ENCODE assay signal across 31 cellular contexts in genomic region chr12:24944598-24944975, GRCh38. TPM values are rescaled to one million over a fixed set of nuclear protein-coding genes. Genes with fewer than 3 reads are reported as not detected.
A peak's percentile ranks its signal among the peaks of the same experiment; 100 is the strongest.
DNase-seq lines count a peak whose midpoint lies in the region; ATAC-seq, FAIRE-seq and TF ChIP-seq lines count a peak whose summit lies in the region.
"Had no signal": no experiment of that assay in that cellular context is flagged by ENCODE, and none has a peak within 500 bp of the region (broad histone marks: within the 10 kb centered on the region; RNA-seq: fewer than 3 reads in every experiment).

No MANE protein-coding gene starts in this region.

- ATAC-seq in K562 (no peak), GM18858 (IDR thresholded peaks at IDR 0.05; ENCODE audit: unreplicated experiment) (no peak), GM21576 (IDR thresholded peaks at IDR 0.05; ENCODE audit: unreplicated experiment) (no peak)
- ATAC-seq in stimulated activated naive CD8-positive, alpha-beta T cell treated with anti-CD3 and anti-CD28 coated beads, Interleukin-15, amount 100 ng/mL, for 72 hours, result no peak
- ATAC-seq: effector memory CD8-positive, alpha-beta T cell; esophagus mucosa; left lobe of liver; Panc1 had no signal

- no peak for TF ChIP-seq EP300 in K562 (IDR thresholded peaks at IDR 0.05; ENCODE audit: low read length)

- H3K9me3 ChIP-seq in BLaER1 treated with 17β-estradiol and CSF1 and Interleukin-3, amounts not matched to agents 10 nM and 100 nM (replicated peaks in 1 of 11), result no peaks in the 10 kb centered on the region
- no peaks in the 10 kb centered on the region for H3K9me3 ChIP-seq in Loucy (ENCODE audit: insufficient read depth, low read depth, low read length)
- no peaks in the 10 kb centered on the region for H3K9me3 ChIP-seq in K562 (replicated peaks; ENCODE audit: control insufficient read depth, insufficient read depth, low read depth, low read length)
- H3K9me3 ChIP-seq: thyroid gland, vagina had no signal

- FAIRE-seq in K562 (lab: Jason Lieb, UNC), result no peak
- FAIRE-seq: G401.6, islet of Langerhans had no signal

- peak overlapping the region in 1 of 10 experiments; percentile 3; a peak in 1 of 20 replicates for H3K4me3 ChIP-seq in BLaER1 treated with 17β-estradiol and CSF1 and Interleukin-3, amounts not matched to agents 10 nM and 100 nM
- peak overlapping the region; percentile 93 for H3K4me3 ChIP-seq in Loucy (ENCODE audit: low read length, poor library complexity, severe bottlenecking)
- no peak overlapping the region for H3K4me3 ChIP-seq in K562
- H3K4me3 ChIP-seq: thyroid gland, vagina had no signal

- no peak for TF ChIP-seq CTCF in Loucy (conservative IDR thresholded peaks at IDR 0.05; ENCODE audit: low read length)
- TF ChIP-seq CTCF in K562 (IDR thresholded peaks at IDR 0.05 in 2 of 3, conservative IDR thresholded peaks at IDR 0.05 in 1 of 3; ENCODE audit: insufficient read depth in 2 of 3, low read depth in 1 of 3, low read length in 3 of 3), result no peak; a peak in 1 of 6 replicates
- no peak for TF ChIP-seq CTCF in osteocyte (IDR thresholded peaks at IDR 0.05)

- in situ Hi-C loops in K562 (cut with MboI), result no loop called here

- H3K27ac ChIP-seq in BLaER1 treated with 17β-estradiol and CSF1 and Interleukin-3, amounts not matched to agents 10 nM and 100 nM, result peak overlapping the region in 5 of 11 experiments; percentile 10 to 96 (median 91); a peak in 6 of 22 replicates
- peak overlapping the region; percentile 90 for H3K27ac ChIP-seq in K562 (ENCODE audit: extremely low read depth, low read depth, low read length)
- H3K27ac ChIP-seq: C4-2B, thyroid gland, vagina, WERI-Rb-1 had no signal

- H3K4me1 Mint-ChIP-seq in osteocyte (ENCODE audit: unreplicated experiment), result peaks cover 56% of the 10 kb centered on the region
- H3K4me1 Mint-ChIP-seq in stimulated activated naive CD8-positive, alpha-beta T cell treated with anti-CD3 and anti-CD28 coated beads, Interleukin-15, amount 100 ng/mL, for 72 hours, result peaks cover 37% of the 10 kb centered on the region

- H3K9me2 ChIP-seq in Loucy (replicated peaks; ENCODE audit: low read depth, low read length), result no peaks in the 10 kb centered on the region

- peaks cover 27 to 67% (median 50%) of the 10 kb centered on the region in 10 experiments for H3K4me1 ChIP-seq in BLaER1 treated with 17β-estradiol and CSF1 and Interleukin-3, amounts not matched to agents 10 nM and 100 nM
- H3K4me1 ChIP-seq in Loucy (ENCODE audit: insufficient read depth, low read length, poor library complexity, severe bottlenecking) (peaks cover 65% of the 10 kb centered on the region), K562 (replicated peaks in 1 of 2; ENCODE audit: control insufficient read depth in 2 of 2, insufficient read depth in 2 of 2, low read length in 2 of 2) (peaks cover 14 to 35% of the 10 kb centered on the region in 2 experiments)

- H3K9ac ChIP-seq in BLaER1 treated with 17β-estradiol and CSF1 and Interleukin-3, amounts not matched to agents 10 nM and 100 nM, result no peak overlapping the region
- H3K9ac ChIP-seq in Loucy (ENCODE audit: low read depth, low read length, poor library complexity, severe bottlenecking) (peak overlapping the region; percentile 97), K562 (ENCODE audit: insufficient read depth in 1 of 2, low read depth in 2 of 2, low read length in 2 of 2) (peak overlapping the region in 1 of 2 experiments; percentile 94; a peak in 2 of 4 replicates)

- no peaks in the 10 kb centered on the region for H3K9me1 ChIP-seq in K562 (ENCODE audit: control insufficient read depth, insufficient read depth, low read length)

- POLR2A ChIA-PET in K562 (lab: Yijun Ruan, JAX), result interaction anchor here (1.3 kb wide), 2 partner anchors 10 to 11 kb away, joined by 4 read pairs; no protein-coding TSS in a partner anchor

- CTCF ChIA-PET in K562 (lab: Yijun Ruan, JAX; ENCODE audit: low intra/inter-chr PET ratio), result no interaction called here

- H3K4me3 Mint-ChIP-seq in osteocyte (ENCODE audit: unreplicated experiment), result no peak overlapping the region
- H3K4me3 Mint-ChIP-seq in stimulated activated naive CD8-positive, alpha-beta T cell treated with anti-CD3 and anti-CD28 coated beads, Interleukin-15, amount 100 ng/mL, for 72 hours, result no peak overlapping the region
- H3K4me3 Mint-ChIP-seq: activated CD4-positive, alpha-beta T cell treated with anti-CD3 and anti-CD28 coated beads, Interleukin-2, amount 10 ng/mL, durations not matched to agents 7 days and 5 days; activated naive CD8-positive, alpha-beta T cell treated with anti-CD3 and anti-CD28 coated beads, Interleukin-2, amount 10 ng/mL, durations not matched to agents 7 days and 5 days; effector memory CD8-positive, alpha-beta T cell had no signal

- peak overlapping the region; percentile 29 to 93 (median 84); a peak in 20 of 22 replicates for H3K4me2 ChIP-seq in BLaER1 treated with 17β-estradiol and CSF1 and Interleukin-3, amounts not matched to agents 10 nM and 100 nM
- H3K4me2 ChIP-seq in Loucy (ENCODE audit: low read depth, low read length, poor library complexity, severe bottlenecking) (peak overlapping the region; percentile 78), K562 (ENCODE audit: insufficient read depth, low read length) (peak overlapping the region; percentile 65)

- 83% methylated on average over 2 of the region's 2 CpGs for WGBS in K562 (ENCODE audit: insufficient coverage, low coverage, missing lambda C conversion rate)

- H3K27me3 Mint-ChIP-seq in osteocyte (ENCODE audit: unreplicated experiment), result no peaks in the 10 kb centered on the region
- peaks cover 19% of the 10 kb centered on the region for H3K27me3 Mint-ChIP-seq in stimulated activated naive CD8-positive, alpha-beta T cell treated with anti-CD3 and anti-CD28 coated beads, Interleukin-15, amount 100 ng/mL, for 72 hours

- no peaks in the 10 kb centered on the region for H3K27me3 ChIP-seq in BLaER1 treated with 17β-estradiol and CSF1 and Interleukin-3, amounts not matched to agents 10 nM and 100 nM
- H3K27me3 ChIP-seq in Loucy (ENCODE audit: insufficient read depth, low read length, poor library complexity, severe bottlenecking), result no peaks in the 10 kb centered on the region
- H3K27me3 ChIP-seq in K562 (ENCODE audit: control insufficient read depth in 2 of 2, insufficient read depth in 2 of 2, low read length in 2 of 2), result no peaks in the 10 kb centered on the region
- H3K27me3 ChIP-seq: thyroid gland, vagina had no signal

- H3F3A ChIP-seq in Loucy (ENCODE audit: low read depth), result no peaks in the 10 kb centered on the region; the same call in 1 of the 2 replicates

- H3K79me2 ChIP-seq in Loucy (ENCODE audit: insufficient read depth, low read length) (peaks cover 93% of the 10 kb centered on the region), K562 (ENCODE audit: control insufficient read depth, insufficient read depth, low read length) (peaks cover 98% of the 10 kb centered on the region)

- H3K9me3 Mint-ChIP-seq in osteocyte (ENCODE audit: unreplicated experiment), result no peaks in the 10 kb centered on the region
- H3K9me3 Mint-ChIP-seq in stimulated activated naive CD8-positive, alpha-beta T cell treated with anti-CD3 and anti-CD28 coated beads, Interleukin-15, amount 100 ng/mL, for 72 hours, result no peaks in the 10 kb centered on the region
- H3K9me3 Mint-ChIP-seq: activated CD4-positive, alpha-beta T cell treated with anti-CD3 and anti-CD28 coated beads, Interleukin-2, amount 10 ng/mL, durations not matched to agents 7 days and 5 days; activated naive CD8-positive, alpha-beta T cell treated with anti-CD3 and anti-CD28 coated beads, Interleukin-2, amount 10 ng/mL, durations not matched to agents 7 days and 5 days; effector memory CD8-positive, alpha-beta T cell had no signal

- H2AFZ ChIP-seq in Loucy (ENCODE audit: low read length), result no peak overlapping the region
- H2AFZ ChIP-seq in K562 (ENCODE audit: low read depth, low read length), result no peak overlapping the region

- DNase-seq in K562 (ENCODE audit: extremely low read depth in 1 of 4, low spot score in 3 of 4) (no peak), osteocyte (ENCODE audit: extremely low spot score, unreplicated experiment) (no peak)
- DNase-seq in stimulated activated naive CD8-positive, alpha-beta T cell treated with anti-CD3 and anti-CD28 coated beads, Interleukin-15, amount 100 ng/mL, for 72 hours, result no peak
- DNase-seq: activated CD4-positive, alpha-beta T cell treated with anti-CD3 and anti-CD28 coated beads, Interleukin-2, amount 10 ng/mL, durations not matched to agents 7 days and 5 days; activated effector memory CD4-positive, alpha-beta T cell treated with anti-CD3 and anti-CD28 coated beads, Interleukin-2, amount 50 U/mL, for 16 hours; activated naive CD8-positive, alpha-beta T cell treated with anti-CD3 and anti-CD28 coated beads, Interleukin-2, amount 10 ng/mL, durations not matched to agents 7 days and 5 days; central memory CD4-positive, alpha-beta T cell; COR-L47; effector memory CD8-positive, alpha-beta T cell; Karpas-422; MV-4-11; NCI-H1436; NCI-H2081; NCI-H226; NCI-H526 treated with DMSO at 0.1 percent for 48 hours; Right ventricle myocardium superior; SW 1271; T1000; thyroid gland; WERI-Rb-1 had no signal

- TF ChIP-seq RAD21 in K562 (CRISPR knock-in tag; conservative IDR thresholded peaks at IDR 0.05 in 1 of 2, IDR thresholded peaks at IDR 0.05 in 1 of 2), result no peak

- H3K36me3 Mint-ChIP-seq in osteocyte (ENCODE audit: unreplicated experiment), result peaks cover 22% of the 10 kb centered on the region

- peaks cover 0 to 65% (median 39%) of the 10 kb centered on the region in 11 experiments; a peak in 13 of 22 replicates for H4K20me1 ChIP-seq in BLaER1 treated with 17β-estradiol and CSF1 and Interleukin-3, amounts not matched to agents 10 nM and 100 nM
- H4K20me1 ChIP-seq in Loucy (ENCODE audit: insufficient read depth, low read length, poor library complexity, severe bottlenecking) (peaks cover 48% of the 10 kb centered on the region), K562 (replicated peaks; ENCODE audit: control insufficient read depth, insufficient read depth, low read length) (peaks cover 10% of the 10 kb centered on the region; the same call in 1 of the 2 replicates)

- TF ChIP-seq POLR2A in K562 (conservative IDR thresholded peaks at IDR 0.05), result no peak

- no TSS peak for BruUV-seq in K562 (replicated peaks; lab: Mats Ljungman, UMichigan)

- peak overlapping the region; percentile 95 for H3K27ac Mint-ChIP-seq in osteocyte (ENCODE audit: unreplicated experiment)
- H3K27ac Mint-ChIP-seq in stimulated activated naive CD8-positive, alpha-beta T cell treated with anti-CD3 and anti-CD28 coated beads, Interleukin-15, amount 100 ng/mL, for 72 hours, result no peak overlapping the region
- H3K27ac Mint-ChIP-seq: activated CD4-positive, alpha-beta T cell treated with anti-CD3 and anti-CD28 coated beads, Interleukin-2, amount 10 ng/mL, durations not matched to agents 7 days and 5 days; activated naive CD8-positive, alpha-beta T cell treated with anti-CD3 and anti-CD28 coated beads, Interleukin-2, amount 10 ng/mL, durations not matched to agents 7 days and 5 days; effector memory CD8-positive, alpha-beta T cell had no signal

- H3K36me3 ChIP-seq in BLaER1 treated with 17β-estradiol and CSF1 and Interleukin-3, amounts not matched to agents 10 nM and 100 nM, result peaks cover 9 to 62% (median 57%) of the 10 kb centered on the region in 11 experiments; a peak in 21 of 22 replicates
- H3K36me3 ChIP-seq in Loucy (ENCODE audit: insufficient read depth, low read length), result no peaks in the 10 kb centered on the region
- peaks cover 60% of the 10 kb centered on the region for H3K36me3 ChIP-seq in K562 (ENCODE audit: control insufficient read depth, insufficient read depth, low read length)
- H3K36me3 ChIP-seq: thyroid gland, vagina, WERI-Rb-1 had no signal

- intact Hi-C loops in K562 (cut with micrococcal nuclease), result loop anchor here (10.0 kb wide), 1 partner anchor 250 kb away; no protein-coding TSS in a partner anchor

RNA-seq across cellular contexts. Expression of gene BCAT1, which starts 4.3 kb away (rescaled TPM):
- total RNA-seq in K562 (2011; cell fraction: chromatin; rRNA removed; ENCODE audit: low replicate concordance), result 53.5 and 124 TPM in 2 replicates
- 33.0 and 49.7 TPM in 2 replicates for total RNA-seq in K562 (2011; cell fraction: nucleolus; rRNA removed)
- 127 and 193 TPM in 2 replicates for total RNA-seq in K562 (2011; cell fraction: nucleoplasm; rRNA removed)
- total RNA-seq in K562 (2014; rRNA removed), result 79.4 and 81.9 TPM in 2 replicates
- 130 and 155 TPM in 2 replicates for total RNA-seq in K562 (2014; rRNA removed; fragmentation: Illumina TruSeq; extraction: Trizol)
- 64.9 and 68.6 TPM in 2 replicates for total RNA-seq in K562 (2015; rRNA removed; fragmentation: Illumina TruSeq; extraction: Trizol)
- total RNA-seq in K562 (2021), result 154 and 157 TPM in 2 replicates
- polyA plus RNA-seq in K562 (2011; rRNA removed), result 58.8 and 59.1 TPM in 2 replicates
- 28.1 and 58.5 TPM in 2 replicates for polyA plus RNA-seq in K562 (2011; cell fraction: cytosol; rRNA removed)
- 33.1 and 43.9 TPM in 2 replicates for polyA plus RNA-seq in K562 (2011; cell fraction: nucleus; rRNA removed)
- 53.7 and 101 TPM in 2 replicates for polyA plus RNA-seq in K562 (2012)
- 66.8 and 78.4 TPM in 2 replicates for polyA plus RNA-seq in K562 (2014; fragmentation: Illumina TruSeq; extraction: Trizol)
- polyA plus RNA-seq in K562 (2014; fragmentation: Nextera tagmentation; extraction: Ambion mirVana), result 10 to 100 TPM; 38.5 to 45.4 TPM
- 48.1 and 59.1 TPM in 2 replicates for polyA plus RNA-seq in K562 (2014; rRNA removed)
- 130 and 179 TPM in 2 replicates for polyA minus RNA-seq in K562 (2011; rRNA and poly(A)+ RNA removed)
- polyA minus RNA-seq in K562 (2011; cell fraction: cytosol; rRNA and poly(A)+ RNA removed), result 82.9 and 107 TPM in 2 replicates
- polyA minus RNA-seq in K562 (2011; cell fraction: nucleus; rRNA and poly(A)+ RNA removed), result 34.1 and 69.3 TPM in 2 replicates
- total RNA-seq in osteocyte, result 155 and 167 TPM in 2 replicates
